2 cellular contexts compared by ENCODE assay signal in the genomic region with DNA sequence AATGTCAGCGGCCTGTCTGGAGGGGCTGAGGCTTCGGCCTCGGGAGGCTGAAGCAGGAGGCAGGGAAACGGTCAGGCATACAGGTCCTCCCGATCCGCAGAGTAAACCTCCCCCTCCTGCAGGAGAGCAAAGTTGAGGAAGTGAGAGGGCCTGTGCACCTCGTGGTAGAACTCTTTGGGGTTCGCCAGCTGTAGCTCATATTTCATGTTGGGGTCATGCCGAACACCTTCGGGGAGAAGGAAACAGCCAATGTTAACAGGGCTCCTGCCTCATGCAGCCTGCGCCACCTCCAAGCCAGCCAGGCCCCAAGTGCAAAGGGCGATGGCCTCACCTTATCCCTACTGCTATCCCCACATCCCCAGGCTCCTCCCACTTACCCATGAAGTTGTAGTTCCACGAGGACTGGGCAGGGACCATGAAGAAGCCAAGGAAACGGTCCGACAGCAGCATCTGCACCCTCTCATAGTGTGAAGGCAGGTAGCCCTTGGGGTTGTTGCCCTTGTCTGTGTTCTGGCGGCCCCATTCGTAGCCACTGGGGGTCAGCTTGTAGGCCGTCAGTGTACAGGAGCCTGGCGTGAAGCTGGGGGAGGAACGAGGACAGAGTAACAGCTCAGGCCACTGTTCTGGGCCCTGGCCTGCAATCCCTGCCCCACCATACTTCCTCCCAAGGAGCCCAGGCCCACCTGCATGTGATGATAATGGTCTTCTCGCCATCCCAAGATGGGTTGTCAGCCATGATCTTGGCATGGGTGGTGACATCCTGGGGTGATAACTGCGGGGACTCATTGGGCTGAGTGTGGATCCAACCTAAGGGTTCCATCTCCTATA.
TF ChIP-seq lines count a peak whose summit lies in the region.

No MANE protein-coding gene starts in this region.

TF ChIP-seq in WTC11, 78 proteins besides CTCF, POLR2A, EP300 and RAD21 (continued from another document):
- TF ChIP-seq, protein P1, sequence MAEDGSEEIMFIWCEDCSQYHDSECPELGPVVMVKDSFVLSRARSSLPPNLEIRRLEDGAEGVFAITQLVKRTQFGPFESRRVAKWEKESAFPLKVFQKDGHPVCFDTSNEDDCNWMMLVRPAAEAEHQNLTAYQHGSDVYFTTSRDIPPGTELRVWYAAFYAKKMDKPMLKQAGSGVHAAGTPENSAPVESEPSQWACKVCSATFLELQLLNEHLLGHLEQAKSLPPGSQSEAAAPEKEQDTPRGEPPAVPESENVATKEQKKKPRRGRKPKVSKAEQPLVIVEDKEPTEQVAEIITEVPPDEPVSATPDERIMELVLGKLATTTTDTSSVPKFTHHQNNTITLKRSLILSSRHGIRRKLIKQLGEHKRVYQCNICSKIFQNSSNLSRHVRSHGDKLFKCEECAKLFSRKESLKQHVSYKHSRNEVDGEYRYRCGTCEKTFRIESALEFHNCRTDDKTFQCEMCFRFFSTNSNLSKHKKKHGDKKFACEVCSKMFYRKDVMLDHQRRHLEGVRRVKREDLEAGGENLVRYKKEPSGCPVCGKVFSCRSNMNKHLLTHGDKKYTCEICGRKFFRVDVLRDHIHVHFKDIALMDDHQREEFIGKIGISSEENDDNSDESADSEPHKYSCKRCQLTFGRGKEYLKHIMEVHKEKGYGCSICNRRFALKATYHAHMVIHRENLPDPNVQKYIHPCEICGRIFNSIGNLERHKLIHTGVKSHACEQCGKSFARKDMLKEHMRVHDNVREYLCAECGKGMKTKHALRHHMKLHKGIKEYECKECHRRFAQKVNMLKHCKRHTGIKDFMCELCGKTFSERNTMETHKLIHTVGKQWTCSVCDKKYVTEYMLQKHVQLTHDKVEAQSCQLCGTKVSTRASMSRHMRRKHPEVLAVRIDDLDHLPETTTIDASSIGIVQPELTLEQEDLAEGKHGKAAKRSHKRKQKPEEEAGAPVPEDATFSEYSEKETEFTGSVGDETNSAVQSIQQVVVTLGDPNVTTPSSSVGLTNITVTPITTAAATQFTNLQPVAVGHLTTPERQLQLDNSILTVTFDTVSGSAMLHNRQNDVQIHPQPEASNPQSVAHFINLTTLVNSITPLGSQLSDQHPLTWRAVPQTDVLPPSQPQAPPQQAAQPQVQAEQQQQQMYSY (CRISPR knock-in tag; IDR thresholded peaks at IDR 0.05) = no peak
- TF ChIP-seq ELF4 (CRISPR knock-in tag; IDR thresholded peaks at IDR 0.05; ENCODE audit: low read depth) = no peak
- TF ChIP-seq, protein P2, sequence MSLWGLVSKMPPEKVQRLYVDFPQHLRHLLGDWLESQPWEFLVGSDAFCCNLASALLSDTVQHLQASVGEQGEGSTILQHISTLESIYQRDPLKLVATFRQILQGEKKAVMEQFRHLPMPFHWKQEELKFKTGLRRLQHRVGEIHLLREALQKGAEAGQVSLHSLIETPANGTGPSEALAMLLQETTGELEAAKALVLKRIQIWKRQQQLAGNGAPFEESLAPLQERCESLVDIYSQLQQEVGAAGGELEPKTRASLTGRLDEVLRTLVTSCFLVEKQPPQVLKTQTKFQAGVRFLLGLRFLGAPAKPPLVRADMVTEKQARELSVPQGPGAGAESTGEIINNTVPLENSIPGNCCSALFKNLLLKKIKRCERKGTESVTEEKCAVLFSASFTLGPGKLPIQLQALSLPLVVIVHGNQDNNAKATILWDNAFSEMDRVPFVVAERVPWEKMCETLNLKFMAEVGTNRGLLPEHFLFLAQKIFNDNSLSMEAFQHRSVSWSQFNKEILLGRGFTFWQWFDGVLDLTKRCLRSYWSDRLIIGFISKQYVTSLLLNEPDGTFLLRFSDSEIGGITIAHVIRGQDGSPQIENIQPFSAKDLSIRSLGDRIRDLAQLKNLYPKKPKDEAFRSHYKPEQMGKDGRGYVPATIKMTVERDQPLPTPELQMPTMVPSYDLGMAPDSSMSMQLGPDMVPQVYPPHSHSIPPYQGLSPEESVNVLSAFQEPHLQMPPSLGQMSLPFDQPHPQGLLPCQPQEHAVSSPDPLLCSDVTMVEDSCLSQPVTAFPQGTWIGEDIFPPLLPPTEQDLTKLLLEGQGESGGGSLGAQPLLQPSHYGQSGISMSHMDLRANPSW (CRISPR knock-in tag; conservative IDR thresholded peaks at IDR 0.05; ENCODE audit: low read depth) = no peak
- no peak for TF ChIP-seq ZNF219 (CRISPR knock-in tag; IDR thresholded peaks at IDR 0.05; ENCODE audit: borderline replicate concordance)
- TF ChIP-seq, protein P3, sequence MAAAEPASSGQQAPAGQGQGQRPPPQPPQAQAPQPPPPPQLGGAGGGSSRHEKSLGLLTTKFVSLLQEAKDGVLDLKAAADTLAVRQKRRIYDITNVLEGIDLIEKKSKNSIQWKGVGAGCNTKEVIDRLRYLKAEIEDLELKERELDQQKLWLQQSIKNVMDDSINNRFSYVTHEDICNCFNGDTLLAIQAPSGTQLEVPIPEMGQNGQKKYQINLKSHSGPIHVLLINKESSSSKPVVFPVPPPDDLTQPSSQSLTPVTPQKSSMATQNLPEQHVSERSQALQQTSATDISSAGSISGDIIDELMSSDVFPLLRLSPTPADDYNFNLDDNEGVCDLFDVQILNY (CRISPR knock-in tag; IDR thresholded peaks at IDR 0.05) = no peak
- TF ChIP-seq, protein P4, sequence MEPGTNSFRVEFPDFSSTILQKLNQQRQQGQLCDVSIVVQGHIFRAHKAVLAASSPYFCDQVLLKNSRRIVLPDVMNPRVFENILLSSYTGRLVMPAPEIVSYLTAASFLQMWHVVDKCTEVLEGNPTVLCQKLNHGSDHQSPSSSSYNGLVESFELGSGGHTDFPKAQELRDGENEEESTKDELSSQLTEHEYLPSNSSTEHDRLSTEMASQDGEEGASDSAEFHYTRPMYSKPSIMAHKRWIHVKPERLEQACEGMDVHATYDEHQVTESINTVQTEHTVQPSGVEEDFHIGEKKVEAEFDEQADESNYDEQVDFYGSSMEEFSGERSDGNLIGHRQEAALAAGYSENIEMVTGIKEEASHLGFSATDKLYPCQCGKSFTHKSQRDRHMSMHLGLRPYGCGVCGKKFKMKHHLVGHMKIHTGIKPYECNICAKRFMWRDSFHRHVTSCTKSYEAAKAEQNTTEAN (CRISPR knock-in tag; IDR thresholded peaks at IDR 0.05) = no peak
- TF ChIP-seq, protein P5, sequence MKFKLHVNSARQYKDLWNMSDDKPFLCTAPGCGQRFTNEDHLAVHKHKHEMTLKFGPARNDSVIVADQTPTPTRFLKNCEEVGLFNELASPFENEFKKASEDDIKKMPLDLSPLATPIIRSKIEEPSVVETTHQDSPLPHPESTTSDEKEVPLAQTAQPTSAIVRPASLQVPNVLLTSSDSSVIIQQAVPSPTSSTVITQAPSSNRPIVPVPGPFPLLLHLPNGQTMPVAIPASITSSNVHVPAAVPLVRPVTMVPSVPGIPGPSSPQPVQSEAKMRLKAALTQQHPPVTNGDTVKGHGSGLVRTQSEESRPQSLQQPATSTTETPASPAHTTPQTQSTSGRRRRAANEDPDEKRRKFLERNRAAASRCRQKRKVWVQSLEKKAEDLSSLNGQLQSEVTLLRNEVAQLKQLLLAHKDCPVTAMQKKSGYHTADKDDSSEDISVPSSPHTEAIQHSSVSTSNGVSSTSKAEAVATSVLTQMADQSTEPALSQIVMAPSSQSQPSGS (CRISPR knock-in tag; IDR thresholded peaks at IDR 0.05; ENCODE audit: borderline replicate concordance, low read depth) = no peak
- no peak for TF ChIP-seq SP1 (CRISPR knock-in tag; conservative IDR thresholded peaks at IDR 0.05)
- TF ChIP-seq NR2C2 (CRISPR knock-in tag; IDR thresholded peaks at IDR 0.05) = no peak
- TF ChIP-seq ZBTB21 (CRISPR knock-in tag; IDR thresholded peaks at IDR 0.05; ENCODE audit: borderline replicate concordance) = no peak
- TF ChIP-seq ZNF263 (CRISPR knock-in tag; IDR thresholded peaks at IDR 0.05; ENCODE audit: low read depth) = no peak
- TF ChIP-seq TCF7 (CRISPR knock-in tag; IDR thresholded peaks at IDR 0.05; ENCODE audit: low read depth) = no peak
- TF ChIP-seq SMAD4 (CRISPR knock-in tag; IDR thresholded peaks at IDR 0.05) = no peak

TF ChIP-seq in liver, 16 proteins besides CTCF, POLR2A, EP300 and RAD21 (continued from another document):
- TF ChIP-seq, protein P6, sequence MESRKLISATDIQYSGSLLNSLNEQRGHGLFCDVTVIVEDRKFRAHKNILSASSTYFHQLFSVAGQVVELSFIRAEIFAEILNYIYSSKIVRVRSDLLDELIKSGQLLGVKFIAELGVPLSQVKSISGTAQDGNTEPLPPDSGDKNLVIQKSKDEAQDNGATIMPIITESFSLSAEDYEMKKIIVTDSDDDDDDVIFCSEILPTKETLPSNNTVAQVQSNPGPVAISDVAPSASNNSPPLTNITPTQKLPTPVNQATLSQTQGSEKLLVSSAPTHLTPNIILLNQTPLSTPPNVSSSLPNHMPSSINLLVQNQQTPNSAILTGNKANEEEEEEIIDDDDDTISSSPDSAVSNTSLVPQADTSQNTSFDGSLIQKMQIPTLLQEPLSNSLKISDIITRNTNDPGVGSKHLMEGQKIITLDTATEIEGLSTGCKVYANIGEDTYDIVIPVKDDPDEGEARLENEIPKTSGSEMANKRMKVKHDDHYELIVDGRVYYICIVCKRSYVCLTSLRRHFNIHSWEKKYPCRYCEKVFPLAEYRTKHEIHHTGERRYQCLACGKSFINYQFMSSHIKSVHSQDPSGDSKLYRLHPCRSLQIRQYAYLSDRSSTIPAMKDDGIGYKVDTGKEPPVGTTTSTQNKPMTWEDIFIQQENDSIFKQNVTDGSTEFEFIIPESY (IDR thresholded peaks at IDR 0.05) = no peak
- TF ChIP-seq, protein P7, sequence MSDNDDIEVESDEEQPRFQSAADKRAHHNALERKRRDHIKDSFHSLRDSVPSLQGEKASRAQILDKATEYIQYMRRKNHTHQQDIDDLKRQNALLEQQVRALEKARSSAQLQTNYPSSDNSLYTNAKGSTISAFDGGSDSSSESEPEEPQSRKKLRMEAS (IDR thresholded peaks at IDR 0.05) = peak; percentile 79
- no peak for TF ChIP-seq JUND (IDR thresholded peaks at IDR 0.05)
